Comparison of ENCODE assay signal across 9 cellular contexts in the genomic region with DNA sequence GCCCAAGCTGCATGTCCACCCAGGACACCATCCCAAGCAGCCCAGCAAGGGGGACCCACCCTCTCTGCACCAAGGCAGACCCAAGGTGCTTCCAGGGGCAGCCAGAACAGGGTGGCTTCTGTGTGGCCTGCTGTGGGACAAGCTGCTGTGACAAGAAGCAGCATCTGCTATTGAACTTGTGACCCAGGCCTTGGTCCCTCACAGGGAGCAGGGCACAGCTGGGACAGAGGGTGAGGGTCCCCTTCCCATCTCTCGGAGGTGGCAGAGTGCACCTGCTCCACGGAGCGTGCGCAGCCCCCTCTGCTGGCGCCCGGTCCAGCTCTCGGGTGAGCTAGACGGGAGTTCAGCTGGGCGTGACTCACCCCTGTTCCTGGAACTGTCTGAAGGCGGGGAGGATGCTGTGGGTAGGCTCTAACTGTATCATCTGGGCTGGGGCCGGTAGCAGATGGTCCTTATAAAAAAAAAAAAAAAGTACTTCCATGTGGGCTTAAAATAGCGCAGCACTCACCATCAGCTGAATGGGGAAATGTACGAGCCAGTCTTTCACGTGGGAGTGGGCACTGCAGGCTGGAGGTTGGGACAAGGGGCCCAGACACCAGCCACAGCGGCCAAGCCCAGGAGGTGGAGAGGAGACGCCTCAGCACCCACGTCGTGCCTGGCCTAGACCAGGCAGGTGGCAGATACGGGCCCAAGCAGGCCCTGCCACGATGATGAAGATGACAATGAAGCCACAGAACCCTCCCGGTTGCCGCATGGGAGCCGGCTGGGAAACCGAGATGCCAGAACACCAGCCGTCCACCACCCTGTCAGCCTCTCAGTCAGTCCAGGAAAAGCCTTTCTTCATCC.
DNase-seq lines count a peak whose midpoint lies in the region; ATAC-seq and TF ChIP-seq lines count a peak whose summit lies in the region.
"Had no signal": no experiment of that assay in that cellular context is flagged by ENCODE, and none has a peak within 500 bp of the region (broad histone marks: within the 10 kb centered on the region; RNA-seq: fewer than 3 reads in every experiment).

No MANE protein-coding gene starts in this region.

- intact Hi-C loops in heart right ventricle (cut with DNase I) (loop anchor here in 3 of 10 donors (5.0 to 10.0 kb wide), 2 partner anchors 137 to 140 kb away; partner anchors contain the start of gene ID2 (in 3 of the 3)), spleen (cut with DNase I; ENCODE audit: low total_unique reads) (no loop called here)

- WGBS in heart right ventricle, 2 donors: 58 to 61% methylated on average over 25 of the region's 25 CpGs
- 25 to 36% (median 34%) methylated on average over 25 of the region's 25 CpGs for WGBS in spleen, 5 donors

- H3K36me3 ChIP-seq in heart right ventricle (no peaks in the 10 kb centered on the region), spleen (no peaks in the 10 kb centered on the region)

- H3K27ac ChIP-seq in heart right ventricle (peak overlapping the region in 5 of 10 donors; percentile 36 to 91 (median 52)), spleen (peak overlapping the region in 7 of 8 donors; percentile 24 to 88 (median 83))
- H3K27ac ChIP-seq: SK-N-MC had no signal

- ATAC-seq in GM19351 (IDR thresholded peaks at IDR 0.05; ENCODE audit: unreplicated experiment) (peak; percentile 57), HG03432 (IDR thresholded peaks at IDR 0.05; ENCODE audit: unreplicated experiment) (peak; percentile 58), heart right ventricle (peak; percentile 64 to 91 (median 84))

- TF ChIP-seq CTCF in heart right ventricle (IDR thresholded peaks at IDR 0.05) (peak in 8 of 9 donors; percentile 18 to 64 (median 50)), spleen (IDR thresholded peaks at IDR 0.05 in 8 of 11, conservative IDR thresholded peaks at IDR 0.05 in 3 of 11) (peak in 9 of 11 experiments; percentile 21 to 62 (median 46))

- DNase-seq in CD1c-positive myeloid dendritic cell (ENCODE audit: extremely low spot score) (peak; percentile 94), heart right ventricle (peak; percentile 63 to 73), spleen (peak; percentile 93), DMS153 (lab: John Stamatoyannopoulos, UW) (no peak)
- DNase-seq in activated T-helper 9 cell treated with anti-CD3 and anti-CD28 coated beads, Interleukin-2, amount 50 U/mL, for 16 hours (ENCODE audit: low read depth): peak; percentile 87

- H3K4me3 ChIP-seq in heart right ventricle (no peak overlapping the region), spleen (no peak overlapping the region)
- H3K4me3 ChIP-seq: SK-N-MC had no signal

- no peaks in the 10 kb centered on the region for H3K27me3 ChIP-seq in heart right ventricle
- H3K27me3 ChIP-seq in spleen (replicated peaks in 1 of 7): peaks cover 0 to 31% (median 0%) of the 10 kb centered on the region in 7 donors

- TF ChIP-seq POLR2A in Raji (IDR thresholded peaks at IDR 0.05; ENCODE audit: insufficient read depth, low read depth, low read length) (peak; percentile 52), spleen (IDR thresholded peaks at IDR 0.05) (no peak)

- H3K4me1 ChIP-seq in heart right ventricle (peaks cover 0 to 71% (median 36%) of the 10 kb centered on the region in 9 donors), spleen (peaks cover 31 to 78% (median 51%) of the 10 kb centered on the region in 6 donors)

- no peaks in the 10 kb centered on the region for H3K9me3 ChIP-seq in heart right ventricle
- H3K9me3 ChIP-seq in spleen: no peaks in the 10 kb centered on the region
